In the genomic region with DNA sequence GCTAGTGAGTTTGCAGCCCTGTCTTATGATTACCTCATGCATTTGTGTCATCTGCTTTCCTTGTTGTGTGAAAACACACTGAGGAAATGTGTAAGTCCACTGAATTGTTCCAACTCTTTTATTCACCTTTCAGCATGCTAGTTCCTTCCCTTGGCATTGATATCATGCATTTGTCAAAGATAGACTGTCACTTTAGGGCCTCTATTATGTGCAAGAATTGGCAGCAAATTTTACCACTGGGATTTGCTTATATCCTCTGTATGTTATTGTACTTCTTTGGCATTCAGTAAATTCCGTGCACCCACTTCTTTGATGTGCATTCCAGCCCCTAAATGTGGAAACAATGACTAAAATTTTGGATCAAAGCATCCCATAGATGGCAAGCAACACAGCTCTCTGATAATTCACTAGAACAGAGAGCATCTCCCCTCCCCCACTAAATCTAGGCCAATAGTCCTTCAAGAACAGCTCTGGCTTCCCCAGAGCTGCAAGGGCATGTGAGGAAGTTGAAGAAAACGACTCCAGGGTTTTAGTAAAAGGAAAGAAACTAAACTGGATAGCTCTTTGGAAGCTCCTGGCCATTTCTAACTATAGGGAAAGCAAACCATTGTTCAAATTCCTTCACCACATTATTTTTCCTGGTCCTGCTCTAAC, we compare ENCODE assay signal across 1 cellular context.
TF ChIP-seq lines count a peak whose summit lies in the region.

No MANE protein-coding gene starts in this region.

TF ChIP-seq in GM23338, 12 proteins besides CTCF, POLR2A, EP300 and RAD21 (continued from another document):
- TF ChIP-seq, protein P1, sequence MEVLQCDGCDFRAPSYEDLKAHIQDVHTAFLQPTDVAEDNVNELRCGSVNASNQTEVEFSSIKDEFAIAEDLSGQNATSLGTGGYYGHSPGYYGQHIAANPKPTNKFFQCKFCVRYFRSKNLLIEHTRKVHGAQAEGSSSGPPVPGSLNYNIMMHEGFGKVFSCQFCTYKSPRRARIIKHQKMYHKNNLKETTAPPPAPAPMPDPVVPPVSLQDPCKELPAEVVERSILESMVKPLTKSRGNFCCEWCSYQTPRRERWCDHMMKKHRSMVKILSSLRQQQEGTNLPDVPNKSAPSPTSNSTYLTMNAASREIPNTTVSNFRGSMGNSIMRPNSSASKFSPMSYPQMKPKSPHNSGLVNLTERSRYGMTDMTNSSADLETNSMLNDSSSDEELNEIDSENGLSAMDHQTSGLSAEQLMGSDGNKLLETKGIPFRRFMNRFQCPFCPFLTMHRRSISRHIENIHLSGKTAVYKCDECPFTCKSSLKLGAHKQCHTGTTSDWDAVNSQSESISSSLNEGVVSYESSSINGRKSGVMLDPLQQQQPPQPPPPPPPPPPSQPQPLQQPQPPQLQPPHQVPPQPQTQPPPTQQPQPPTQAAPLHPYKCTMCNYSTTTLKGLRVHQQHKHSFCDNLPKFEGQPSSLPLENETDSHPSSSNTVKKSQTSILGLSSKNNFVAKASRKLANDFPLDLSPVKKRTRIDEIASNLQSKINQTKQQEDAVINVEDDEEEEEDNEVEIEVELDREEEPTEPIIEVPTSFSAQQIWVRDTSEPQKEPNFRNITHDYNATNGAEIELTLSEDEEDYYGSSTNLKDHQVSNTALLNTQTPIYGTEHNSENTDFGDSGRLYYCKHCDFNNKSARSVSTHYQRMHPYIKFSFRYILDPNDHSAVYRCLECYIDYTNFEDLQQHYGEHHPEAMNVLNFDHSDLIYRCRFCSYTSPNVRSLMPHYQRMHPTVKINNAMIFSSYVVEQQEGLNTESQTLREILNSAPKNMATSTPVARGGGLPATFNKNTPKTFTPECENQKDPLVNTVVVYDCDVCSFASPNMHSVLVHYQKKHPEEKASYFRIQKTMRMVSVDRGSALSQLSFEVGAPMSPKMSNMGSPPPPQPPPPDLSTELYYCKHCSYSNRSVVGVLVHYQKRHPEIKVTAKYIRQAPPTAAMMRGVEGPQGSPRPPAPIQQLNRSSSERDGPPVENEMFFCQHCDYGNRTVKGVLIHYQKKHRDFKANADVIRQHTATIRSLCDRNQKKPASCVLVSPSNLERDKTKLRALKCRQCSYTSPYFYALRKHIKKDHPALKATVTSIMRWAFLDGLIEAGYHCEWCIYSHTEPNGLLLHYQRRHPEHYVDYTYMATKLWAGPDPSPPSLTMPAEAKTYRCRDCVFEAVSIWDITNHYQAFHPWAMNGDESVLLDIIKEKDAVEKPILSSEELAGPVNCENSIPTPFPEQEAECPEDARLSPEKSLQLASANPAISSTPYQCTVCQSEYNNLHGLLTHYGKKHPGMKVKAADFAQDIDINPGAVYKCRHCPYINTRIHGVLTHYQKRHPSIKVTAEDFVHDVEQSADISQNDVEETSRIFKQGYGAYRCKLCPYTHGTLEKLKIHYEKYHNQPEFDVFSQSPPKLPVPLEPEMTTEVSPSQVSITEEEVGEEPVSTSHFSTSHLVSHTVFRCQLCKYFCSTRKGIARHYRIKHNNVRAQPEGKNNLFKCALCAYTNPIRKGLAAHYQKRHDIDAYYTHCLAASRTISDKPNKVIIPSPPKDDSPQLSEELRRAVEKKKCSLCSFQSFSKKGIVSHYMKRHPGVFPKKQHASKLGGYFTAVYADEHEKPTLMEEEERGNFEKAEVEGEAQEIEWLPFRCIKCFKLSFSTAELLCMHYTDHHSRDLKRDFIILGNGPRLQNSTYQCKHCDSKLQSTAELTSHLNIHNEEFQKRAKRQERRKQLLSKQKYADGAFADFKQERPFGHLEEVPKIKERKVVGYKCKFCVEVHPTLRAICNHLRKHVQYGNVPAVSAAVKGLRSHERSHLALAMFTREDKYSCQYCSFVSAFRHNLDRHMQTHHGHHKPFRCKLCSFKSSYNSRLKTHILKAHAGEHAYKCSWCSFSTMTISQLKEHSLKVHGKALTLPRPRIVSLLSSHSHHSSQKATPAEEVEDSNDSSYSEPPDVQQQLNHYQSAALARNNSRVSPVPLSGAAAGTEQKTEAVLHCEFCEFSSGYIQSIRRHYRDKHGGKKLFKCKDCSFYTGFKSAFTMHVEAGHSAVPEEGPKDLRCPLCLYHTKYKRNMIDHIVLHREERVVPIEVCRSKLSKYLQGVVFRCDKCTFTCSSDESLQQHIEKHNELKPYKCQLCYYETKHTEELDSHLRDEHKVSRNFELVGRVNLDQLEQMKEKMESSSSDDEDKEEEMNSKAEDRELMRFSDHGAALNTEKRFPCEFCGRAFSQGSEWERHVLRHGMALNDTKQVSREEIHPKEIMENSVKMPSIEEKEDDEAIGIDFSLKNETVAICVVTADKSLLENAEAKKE (CRISPR knock-in tag; IDR thresholded peaks at IDR 0.05) = no peak
- TF ChIP-seq ZNF331 (CRISPR knock-in tag; IDR thresholded peaks at IDR 0.05; ENCODE audit: low read depth) = no peak
- TF ChIP-seq EZH2phosphoT487 (IDR thresholded peaks at IDR 0.05; ENCODE audit: unreplicated experiment) = no peak
- TF ChIP-seq, protein P2, sequence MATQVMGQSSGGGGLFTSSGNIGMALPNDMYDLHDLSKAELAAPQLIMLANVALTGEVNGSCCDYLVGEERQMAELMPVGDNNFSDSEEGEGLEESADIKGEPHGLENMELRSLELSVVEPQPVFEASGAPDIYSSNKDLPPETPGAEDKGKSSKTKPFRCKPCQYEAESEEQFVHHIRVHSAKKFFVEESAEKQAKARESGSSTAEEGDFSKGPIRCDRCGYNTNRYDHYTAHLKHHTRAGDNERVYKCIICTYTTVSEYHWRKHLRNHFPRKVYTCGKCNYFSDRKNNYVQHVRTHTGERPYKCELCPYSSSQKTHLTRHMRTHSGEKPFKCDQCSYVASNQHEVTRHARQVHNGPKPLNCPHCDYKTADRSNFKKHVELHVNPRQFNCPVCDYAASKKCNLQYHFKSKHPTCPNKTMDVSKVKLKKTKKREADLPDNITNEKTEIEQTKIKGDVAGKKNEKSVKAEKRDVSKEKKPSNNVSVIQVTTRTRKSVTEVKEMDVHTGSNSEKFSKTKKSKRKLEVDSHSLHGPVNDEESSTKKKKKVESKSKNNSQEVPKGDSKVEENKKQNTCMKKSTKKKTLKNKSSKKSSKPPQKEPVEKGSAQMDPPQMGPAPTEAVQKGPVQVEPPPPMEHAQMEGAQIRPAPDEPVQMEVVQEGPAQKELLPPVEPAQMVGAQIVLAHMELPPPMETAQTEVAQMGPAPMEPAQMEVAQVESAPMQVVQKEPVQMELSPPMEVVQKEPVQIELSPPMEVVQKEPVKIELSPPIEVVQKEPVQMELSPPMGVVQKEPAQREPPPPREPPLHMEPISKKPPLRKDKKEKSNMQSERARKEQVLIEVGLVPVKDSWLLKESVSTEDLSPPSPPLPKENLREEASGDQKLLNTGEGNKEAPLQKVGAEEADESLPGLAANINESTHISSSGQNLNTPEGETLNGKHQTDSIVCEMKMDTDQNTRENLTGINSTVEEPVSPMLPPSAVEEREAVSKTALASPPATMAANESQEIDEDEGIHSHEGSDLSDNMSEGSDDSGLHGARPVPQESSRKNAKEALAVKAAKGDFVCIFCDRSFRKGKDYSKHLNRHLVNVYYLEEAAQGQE (IDR thresholded peaks at IDR 0.05; ENCODE audit: unreplicated experiment) = no peak
- TF ChIP-seq POLR2AphosphoS5 (IDR thresholded peaks at IDR 0.05; ENCODE audit: low read depth) = no peak
- TF ChIP-seq, protein P3, sequence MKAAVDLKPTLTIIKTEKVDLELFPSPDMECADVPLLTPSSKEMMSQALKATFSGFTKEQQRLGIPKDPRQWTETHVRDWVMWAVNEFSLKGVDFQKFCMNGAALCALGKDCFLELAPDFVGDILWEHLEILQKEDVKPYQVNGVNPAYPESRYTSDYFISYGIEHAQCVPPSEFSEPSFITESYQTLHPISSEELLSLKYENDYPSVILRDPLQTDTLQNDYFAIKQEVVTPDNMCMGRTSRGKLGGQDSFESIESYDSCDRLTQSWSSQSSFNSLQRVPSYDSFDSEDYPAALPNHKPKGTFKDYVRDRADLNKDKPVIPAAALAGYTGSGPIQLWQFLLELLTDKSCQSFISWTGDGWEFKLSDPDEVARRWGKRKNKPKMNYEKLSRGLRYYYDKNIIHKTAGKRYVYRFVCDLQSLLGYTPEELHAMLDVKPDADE (IDR thresholded peaks at IDR 0.05) = no peak
- no peak for TF ChIP-seq STAT1 (IDR thresholded peaks at IDR 0.05; ENCODE audit: unreplicated experiment)
- TF ChIP-seq CREB1 (CRISPR knock-in tag; IDR thresholded peaks at IDR 0.05; ENCODE audit: low read depth) = no peak
- no peak for TF ChIP-seq NANOG (IDR thresholded peaks at IDR 0.05; ENCODE audit: borderline replicate concordance)
- TF ChIP-seq JUNB (IDR thresholded peaks at IDR 0.05; ENCODE audit: unreplicated experiment) = no peak
TF ChIP-seq in GM23338: peak in this region for 0.
